In the genomic region with DNA sequence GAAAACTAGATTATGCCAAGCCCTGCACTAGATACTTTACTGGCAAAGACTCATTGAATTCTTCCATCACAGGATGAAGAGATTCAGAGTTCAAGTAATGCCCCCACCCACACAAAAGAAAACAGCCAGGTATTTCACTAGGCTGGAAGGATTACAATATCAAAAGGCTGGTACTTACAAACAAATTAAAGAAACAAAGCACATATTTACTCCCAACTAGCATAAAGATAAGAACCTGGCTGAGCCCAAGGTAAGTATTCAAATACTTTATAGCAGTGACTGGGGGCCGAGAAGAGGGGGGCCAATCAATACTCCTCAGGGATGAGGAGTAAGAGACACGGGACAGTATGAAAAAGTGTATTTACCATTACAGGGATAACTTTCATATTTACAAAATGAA, we compare ENCODE assay signal across 27 cellular contexts. TPM values are rescaled to one million over a fixed set of nuclear protein-coding genes. Genes with fewer than 3 reads are reported as not detected.
"Had no signal": no experiment of that assay in that cellular context is flagged by ENCODE, and none has a peak within 500 bp of the region (broad histone marks: within the 10 kb centered on the region; RNA-seq: fewer than 3 reads in every experiment).

No MANE protein-coding gene starts in this region.

- H3K4me1 ChIP-seq: foreskin keratinocyte had no signal

- H3K9me3 ChIP-seq: spleen, testis, vagina had no signal

- H3K27ac Mint-ChIP-seq: activated CD4-positive, alpha-beta T cell treated with anti-CD3 and anti-CD28 coated beads, Interleukin-2, amount 10 ng/mL, durations not matched to agents 7 days and 5 days; activated CD8-positive, alpha-beta memory T cell treated with anti-CD3 and anti-CD28 coated beads, Interleukin-2, amount 10 ng/mL, durations not matched to agents 7 days and 5 days; activated CD8-positive, alpha-beta T cell treated with anti-CD3 and anti-CD28 coated beads for 36 hours; activated naive CD8-positive, alpha-beta T cell treated with anti-CD3 and anti-CD28 coated beads, Interleukin-2, amount 50 U/mL, for 24 hours; activated T-helper 1 cell treated with anti-CD3 and anti-CD28 coated beads, Interleukin-12 subunit alpha, Interleukin-12 subunit beta, Interleukin-2, Interleukin-4 antibody, amounts not matched to agents 30 ng/mL and 10 ng/mL and 1 ng/mL, durations not matched to agents 14 hours and 24 hours and 36 hours; memory B cell; T-helper 2 cell treated with Interferon-gamma antibody and Interleukin-4, amounts not matched to agents 5 μg/mL and 100 μg/mL, for 36 hours had no signal

- H3K4me3 ChIP-seq: cardiac muscle cell, spleen, testis, vagina had no signal

- H3K27ac ChIP-seq: cardiac muscle cell, foreskin keratinocyte, spleen, testis, vagina, VCaP had no signal

- H3K4me3 Mint-ChIP-seq: activated CD4-positive, alpha-beta T cell treated with anti-CD3 and anti-CD28 coated beads, Interleukin-2, amount 10 ng/mL, durations not matched to agents 7 days and 5 days; activated CD8-positive, alpha-beta memory T cell treated with anti-CD3 and anti-CD28 coated beads, Interleukin-2, amount 10 ng/mL, durations not matched to agents 7 days and 5 days; activated CD8-positive, alpha-beta T cell treated with anti-CD3 and anti-CD28 coated beads for 36 hours; activated naive CD8-positive, alpha-beta T cell treated with anti-CD3 and anti-CD28 coated beads, Interleukin-2, amount 50 U/mL, for 24 hours; activated T-helper 1 cell treated with anti-CD3 and anti-CD28 coated beads, Interleukin-12 subunit alpha, Interleukin-12 subunit beta, Interleukin-2, Interleukin-4 antibody, amounts not matched to agents 30 ng/mL and 10 ng/mL and 1 ng/mL, durations not matched to agents 14 hours and 24 hours and 36 hours; memory B cell; T-helper 2 cell treated with Interferon-gamma antibody and Interleukin-4, amounts not matched to agents 5 μg/mL and 100 μg/mL, for 36 hours had no signal

- H3K27me3 ChIP-seq: cardiac muscle cell, foreskin keratinocyte, spleen, testis, vagina had no signal

- H3K9me3 Mint-ChIP-seq: activated CD4-positive, alpha-beta T cell treated with anti-CD3 and anti-CD28 coated beads, Interleukin-2, amount 10 ng/mL, durations not matched to agents 7 days and 5 days; activated CD8-positive, alpha-beta T cell treated with anti-CD3 and anti-CD28 coated beads for 36 hours; activated naive CD8-positive, alpha-beta T cell treated with anti-CD3 and anti-CD28 coated beads, Interleukin-2, amount 50 U/mL, for 24 hours; activated T-helper 1 cell treated with anti-CD3 and anti-CD28 coated beads, Interleukin-12 subunit alpha, Interleukin-12 subunit beta, Interleukin-2, Interleukin-4 antibody, amounts not matched to agents 30 ng/mL and 10 ng/mL and 1 ng/mL, durations not matched to agents 14 hours and 24 hours and 36 hours; memory B cell; naive B cell; T-helper 2 cell treated with Interferon-gamma antibody and Interleukin-4, amounts not matched to agents 5 μg/mL and 100 μg/mL, for 36 hours had no signal

- DNase-seq: activated CD4-positive, alpha-beta T cell treated with anti-CD3 and anti-CD28 coated beads, Interleukin-2, amount 10 ng/mL, durations not matched to agents 7 days and 5 days; activated CD4-positive, CD25-positive, alpha-beta regulatory T cell treated with anti-CD3 and anti-CD28 coated beads, Interleukin-2, amount 50 U/mL, for 72 hours; activated CD8-positive, alpha-beta memory T cell treated with anti-CD3 and anti-CD28 coated beads, Interleukin-2, amount 10 ng/mL, durations not matched to agents 7 days and 5 days; activated CD8-positive, alpha-beta T cell treated with anti-CD3 and anti-CD28 coated beads for 36 hours; activated gamma-delta T cell; activated naive CD4-positive, alpha-beta T cell treated with anti-CD3 and anti-CD28 coated beads, Interleukin-2, amount 50 U/mL, for 16 hours; activated naive CD8-positive, alpha-beta T cell treated with anti-CD3 and anti-CD28 coated beads, Interleukin-2, amount 50 U/mL, for 24 hours; activated T-cell treated with anti-CD3 and anti-CD28 coated beads for 4 hours; dermis blood vessel endothelial cell; effector CD8-positive, alpha-beta T cell; foreskin keratinocyte; islet precursor cell; left cardiac atrium; naive B cell; spleen; stimulated activated CD4-positive, alpha-beta T cell treated with anti-CD3 and anti-CD28 coated beads, Interleukin-4, amount 100 ng/mL, for 1 hour; stimulated activated naive CD4-positive, alpha-beta T cell; testis; trophoblast cell had no signal

- H3K27me3 Mint-ChIP-seq: activated CD4-positive, alpha-beta T cell treated with anti-CD3 and anti-CD28 coated beads, Interleukin-2, amount 10 ng/mL, durations not matched to agents 7 days and 5 days; activated CD8-positive, alpha-beta memory T cell treated with anti-CD3 and anti-CD28 coated beads, Interleukin-2, amount 10 ng/mL, durations not matched to agents 7 days and 5 days; activated CD8-positive, alpha-beta T cell treated with anti-CD3 and anti-CD28 coated beads for 36 hours; activated naive CD8-positive, alpha-beta T cell treated with anti-CD3 and anti-CD28 coated beads, Interleukin-2, amount 50 U/mL, for 24 hours; memory B cell; naive B cell; progenitor cell of endocrine pancreas had no signal

RNA-seq across cellular contexts. Expression of gene TNNC2, which starts 26.4 kb away (rescaled TPM):
- total RNA-seq: activated CD4-positive, alpha-beta T cell treated with anti-CD3 and anti-CD28 coated beads, Interleukin-2, amount 10 ng/mL, durations not matched to agents 7 days and 5 days; activated CD8-positive, alpha-beta memory T cell treated with anti-CD3 and anti-CD28 coated beads, Interleukin-2, amount 10 ng/mL, durations not matched to agents 7 days and 5 days; activated CD8-positive, alpha-beta T cell treated with anti-CD3 and anti-CD28 coated beads for 36 hours; activated T-helper 1 cell treated with anti-CD3 and anti-CD28 coated beads, Interleukin-12 subunit alpha, Interleukin-12 subunit beta, Interleukin-2, Interleukin-4 antibody, amounts not matched to agents 30 ng/mL and 10 ng/mL and 1 ng/mL, durations not matched to agents 14 hours and 24 hours and 36 hours; dermis blood vessel endothelial cell; foreskin keratinocyte; glomerular endothelial cell; progenitor cell of endocrine pancreas; vagina had no signal
